In the genomic region with DNA sequence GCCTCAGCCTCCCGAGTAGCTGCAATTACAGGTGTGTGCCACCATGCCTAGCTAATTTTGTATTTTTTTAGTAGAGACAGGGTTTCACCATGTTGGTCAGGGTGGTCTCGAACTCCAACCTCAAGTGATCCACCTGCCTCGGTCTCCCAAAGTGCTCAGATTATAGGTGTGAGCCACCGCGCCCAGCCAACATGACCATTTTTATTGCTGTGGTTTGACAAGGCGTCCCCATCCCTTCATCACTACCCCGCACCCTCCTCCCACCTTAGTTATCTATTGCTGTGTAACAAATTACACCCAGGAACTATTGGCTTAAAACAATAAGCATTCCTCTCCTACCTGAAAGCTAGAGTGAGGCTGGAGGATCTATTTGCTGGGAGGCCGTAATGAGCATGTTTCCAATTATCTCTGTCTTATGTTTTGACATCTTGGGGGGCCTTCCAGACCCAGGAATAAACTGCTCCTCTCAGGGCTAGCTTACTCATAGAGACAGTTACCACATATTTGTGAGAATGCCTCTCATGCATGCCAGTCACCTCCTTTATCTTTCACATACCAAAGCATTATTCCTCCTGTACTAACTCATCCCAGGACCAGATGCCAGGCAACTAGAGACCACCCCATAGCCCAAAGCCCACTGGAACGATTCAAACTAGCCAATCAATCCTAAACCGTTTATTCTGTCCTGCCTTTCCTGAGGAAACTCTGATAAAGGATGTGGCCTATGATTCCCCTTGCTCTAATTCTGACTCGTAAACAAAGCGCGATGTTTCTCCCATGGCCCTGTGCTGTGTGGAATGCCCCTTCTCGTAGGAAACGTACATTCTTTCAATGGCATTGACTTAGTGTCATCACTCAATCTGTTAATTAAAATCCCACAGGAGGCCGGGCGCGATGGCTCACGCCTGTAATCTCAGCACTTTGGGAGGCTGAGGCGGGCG, we compare ENCODE assay signal across 9 cellular contexts. TPM values are rescaled to one million over a fixed set of nuclear protein-coding genes. Genes with fewer than 3 reads are reported as not detected.
DNase-seq lines count a peak whose midpoint lies in the region; ATAC-seq and TF ChIP-seq lines count a peak whose summit lies in the region.
"Had no signal": no experiment of that assay in that cellular context is flagged by ENCODE, and none has a peak within 500 bp of the region (broad histone marks: within the 10 kb centered on the region; RNA-seq: fewer than 3 reads in every experiment).

No MANE protein-coding gene starts in this region.

- ATAC-seq in GM21619 (IDR thresholded peaks at IDR 0.05; ENCODE audit: unreplicated experiment) = no peak
- ATAC-seq in HG02610 (IDR thresholded peaks at IDR 0.05; ENCODE audit: unreplicated experiment) = no peak

- no peak for TF ChIP-seq CTCF in Caco-2 (IDR thresholded peaks at IDR 0.05; ENCODE audit: insufficient read depth in 1 of 2, low read depth in 1 of 2, low read length in 1 of 2, severe bottlenecking in 1 of 2, unreplicated experiment in 1 of 2)
- no peak for TF ChIP-seq CTCF in nephron (IDR thresholded peaks at IDR 0.05; ENCODE audit: unreplicated experiment in 3 of 3)

- POLR2A ChIA-PET in Caco-2 (lab: Charles Lee) = interaction anchor here (0.6 kb wide), 1 partner anchor 273 kb away, joined by 7 read pairs; no protein-coding TSS in a partner anchor

- intact Hi-C loops in Caco-2 (cut with micrococcal nuclease; ENCODE audit: unreplicated experiment) = no loop called here

- H3K36me3 ChIP-seq in Caco-2 (ENCODE audit: control insufficient read depth, insufficient read depth, low read length) = peaks cover 3% of the 10 kb centered on the region
- H3K36me3 ChIP-seq in ectodermal cell (ENCODE audit: control insufficient read depth, insufficient read depth, low read length) = peaks cover 2% of the 10 kb centered on the region

- CTCF ChIA-PET in Caco-2 (lab: Charles Lee) = no interaction called here

- H3K27me3 ChIP-seq in Caco-2 (replicated peaks; ENCODE audit: control insufficient read depth, insufficient read depth, low read length) = no peaks in the 10 kb centered on the region
- no peaks in the 10 kb centered on the region for H3K27me3 ChIP-seq in ectodermal cell (ENCODE audit: control insufficient read depth, insufficient read depth, low read length, poor library complexity, severe bottlenecking)
- H3K27me3 ChIP-seq: neutrophil had no signal

- H3K36me3 Mint-ChIP-seq in Caco-2 (ENCODE audit: insufficient read depth, unreplicated experiment) (peaks cover 65% of the 10 kb centered on the region), nephron (ENCODE audit: low read depth) (peaks cover 21% of the 10 kb centered on the region)
- H3K36me3 Mint-ChIP-seq: activated naive CD4-positive, alpha-beta T cell treated with anti-CD3 and anti-CD28 coated beads, Interleukin-2, amount 50 U/mL, for 24 hours had no signal

- peaks cover 6% of the 10 kb centered on the region for H3K4me1 Mint-ChIP-seq in Caco-2 (ENCODE audit: low read depth, unreplicated experiment)
- peaks cover 8% of the 10 kb centered on the region for H3K4me1 Mint-ChIP-seq in nephron

- no TSS peak for BruUV-seq in Caco-2 (replicated peaks; lab: Mats Ljungman, UMichigan)

- H3K27ac ChIP-seq in ectodermal cell (ENCODE audit: insufficient read depth, low read depth, low read length, poor library complexity, severe bottlenecking) = peak overlapping the region; percentile 20
- H3K27ac ChIP-seq: neutrophil had no signal

- no peaks in the 10 kb centered on the region for H3K9me3 Mint-ChIP-seq in Caco-2 (ENCODE audit: unreplicated experiment)
- no peaks in the 10 kb centered on the region for H3K9me3 Mint-ChIP-seq in nephron
- H3K9me3 Mint-ChIP-seq: activated naive CD4-positive, alpha-beta T cell treated with anti-CD3 and anti-CD28 coated beads, Interleukin-2, amount 50 U/mL, for 24 hours had no signal

- DNase-seq in Caco-2 = no peak
- DNase-seq in M059J (ENCODE audit: low read depth) = peak; percentile 82
- DNase-seq in anterior cingulate cortex (lab: John Stamatoyannopoulos, UW) = no peak

- H3K4me1 ChIP-seq in Caco-2 = peaks cover 12% of the 10 kb centered on the region; the same call in 1 of the 2 replicates
- peaks cover 4% of the 10 kb centered on the region for H3K4me1 ChIP-seq in ectodermal cell (ENCODE audit: control insufficient read depth, insufficient read depth, low read length)

- H3K4me3 ChIP-seq in Caco-2 (ENCODE audit: low read depth, low read length) (no peak overlapping the region), ectodermal cell (ENCODE audit: insufficient read depth, low read depth, low read length) (no peak overlapping the region)

- 95 to 96% methylated on average over 21 of the region's 21 CpGs for WGBS in ectodermal cell, 2 experiments

- H3K9me3 ChIP-seq in Caco-2 (no peaks in the 10 kb centered on the region), ectodermal cell (ENCODE audit: control insufficient read depth, low read length) (no peaks in the 10 kb centered on the region)
- H3K9me3 ChIP-seq: neutrophil had no signal

- H3K27ac Mint-ChIP-seq in Caco-2 (ENCODE audit: unreplicated experiment) = peak overlapping the region; percentile 20
- H3K27ac Mint-ChIP-seq in nephron = peak overlapping the region; percentile 31 to 72 (median 57)
- H3K27ac Mint-ChIP-seq: activated naive CD4-positive, alpha-beta T cell treated with anti-CD3 and anti-CD28 coated beads, Interleukin-2, amount 50 U/mL, for 24 hours had no signal

- no peaks in the 10 kb centered on the region for H3K27me3 Mint-ChIP-seq in Caco-2 (ENCODE audit: insufficient read depth, unreplicated experiment)
- no peaks in the 10 kb centered on the region for H3K27me3 Mint-ChIP-seq in nephron (ENCODE audit: low read depth)
- H3K27me3 Mint-ChIP-seq: activated naive CD4-positive, alpha-beta T cell treated with anti-CD3 and anti-CD28 coated beads, Interleukin-2, amount 50 U/mL, for 24 hours had no signal

- H3K4me3 Mint-ChIP-seq in Caco-2 (ENCODE audit: unreplicated experiment) (no peak overlapping the region), nephron (no peak overlapping the region)
- H3K4me3 Mint-ChIP-seq: activated naive CD4-positive, alpha-beta T cell treated with anti-CD3 and anti-CD28 coated beads, Interleukin-2, amount 50 U/mL, for 24 hours had no signal

RNA-seq across cellular contexts. Expression of gene SNU13, which starts 19.4 kb away (rescaled TPM):
- total RNA-seq in Caco-2 (2022) = 172 and 187 TPM in 2 replicates
- total RNA-seq in M059J (2014; rRNA removed; shearing (Covaris generic)) = 77.7 and 96.3 TPM in 2 replicates
- polyA plus RNA-seq in ectodermal cell (2013, experiment 1 of 4) = 147 TPM
- 151 TPM for polyA plus RNA-seq in ectodermal cell (2013, experiment 2 of 4)
- 112 TPM for polyA plus RNA-seq in ectodermal cell (2013, experiment 3 of 4)
- polyA plus RNA-seq in ectodermal cell (2013, experiment 4 of 4) = 130 TPM

RNA-seq across cellular contexts. Expression of gene MEI1, which starts 30.1 kb away (rescaled TPM):
- total RNA-seq in Caco-2 (2022) = not detected in 2 replicates
- 0.30 TPM in 1 of 2 replicates, not detected in the other for total RNA-seq in M059J (2014; rRNA removed; shearing (Covaris generic))
- 0.83 TPM for polyA plus RNA-seq in ectodermal cell (2013, experiment 1 of 4)
- 1.1 TPM for polyA plus RNA-seq in ectodermal cell (2013, experiment 2 of 4)
- 0.59 TPM for polyA plus RNA-seq in ectodermal cell (2013, experiment 3 of 4)
- polyA plus RNA-seq in ectodermal cell (2013, experiment 4 of 4) = 0.61 TPM

RNA-seq across cellular contexts. Expression of gene XRCC6, which starts 48.1 kb away (rescaled TPM):
- 413 and 414 TPM in 2 replicates for total RNA-seq in Caco-2 (2022)
- 392 and 397 TPM in 2 replicates for total RNA-seq in M059J (2014; rRNA removed; shearing (Covaris generic))
- 516 TPM for polyA plus RNA-seq in ectodermal cell (2013, experiment 1 of 4)
- polyA plus RNA-seq in ectodermal cell (2013, experiment 2 of 4) = 470 TPM
- polyA plus RNA-seq in ectodermal cell (2013, experiment 3 of 4) = 435 TPM
- polyA plus RNA-seq in ectodermal cell (2013, experiment 4 of 4) = 447 TPM

RNA-seq across cellular contexts. Expression of gene DESI1, which starts 48.4 kb away (rescaled TPM):
- 38.2 and 38.9 TPM in 2 replicates for total RNA-seq in Caco-2 (2022)
- total RNA-seq in M059J (2014; rRNA removed; shearing (Covaris generic)) = 20.0 and 26.0 TPM in 2 replicates
- polyA plus RNA-seq in ectodermal cell (2013, experiment 1 of 4) = 34.0 TPM
- polyA plus RNA-seq in ectodermal cell (2013, experiment 2 of 4) = 32.7 TPM
- 24.5 TPM for polyA plus RNA-seq in ectodermal cell (2013, experiment 3 of 4)
- polyA plus RNA-seq in ectodermal cell (2013, experiment 4 of 4) = 26.0 TPM
